32 cellular contexts compared by ENCODE assay signal in genomic region chr5:83464261-83464660, GRCh38. TPM values are rescaled to one million over a fixed set of nuclear protein-coding genes. Genes with fewer than 3 reads are reported as not detected.
"Had no signal": no experiment of that assay in that cellular context is flagged by ENCODE, and none has a peak within 500 bp of the region (broad histone marks: within the 10 kb centered on the region; RNA-seq: fewer than 3 reads in every experiment).

No MANE protein-coding gene starts in this region.

- FAIRE-seq: astrocyte, endothelial cell of umbilical vein, islet of Langerhans had no signal

- H3K4me3 ChIP-seq: gastroesophageal sphincter, hepatocyte, left lung, lower lobe of right lung, ovary, skin epidermis, stomach, suprapubic skin, tibial artery had no signal

- H3K9me3 Mint-ChIP-seq: activated B cell treated with CpG ODN at 0.5 μM for 24 hours had no signal

- H3K4me1 Mint-ChIP-seq: activated B cell treated with CpG ODN at 0.5 μM for 24 hours; activated CD4-positive, alpha-beta T cell treated with anti-CD3 and anti-CD28 coated beads for 36 hours; activated naive CD4-positive, alpha-beta T cell treated with anti-CD3 and anti-CD28 coated beads, Interleukin-2, amount 10 ng/mL, durations not matched to agents 7 days and 5 days; activated naive CD8-positive, alpha-beta T cell treated with anti-CD3 and anti-CD28 coated beads, Interleukin-2, amount 10 ng/mL, durations not matched to agents 7 days and 5 days; natural killer cell; stimulated activated memory B cell treated with anti-CD40 and anti-IgM and Interleukin-4, amounts not matched to agents 10 μg/mL and 1 μg/mL and 100 μg/mL, for 72 hours had no signal

- H3K4me1 ChIP-seq: gastroesophageal sphincter, left lung, lower lobe of right lung, stomach, suprapubic skin, tibial artery had no signal

- H3K9me3 ChIP-seq: gastroesophageal sphincter, lower lobe of right lung, neutrophil, ovary, stomach, suprapubic skin, tibial artery had no signal

- H3K79me2 ChIP-seq: hepatocyte had no signal

- H3K27ac ChIP-seq: brain microvascular endothelial cell, gastroesophageal sphincter, hepatocyte, left lung, lower lobe of right lung, neutrophil, ovary, skin epidermis, stomach, suprapubic skin, tibial artery had no signal

- H2AFZ ChIP-seq: hepatocyte had no signal

- H3K36me3 ChIP-seq: brain microvascular endothelial cell, gastroesophageal sphincter, left lung, lower lobe of right lung, neutrophil, ovary, stomach, suprapubic skin, tibial artery had no signal

- H3K27ac Mint-ChIP-seq: activated B cell treated with CpG ODN at 0.5 μM for 24 hours; activated CD4-positive, alpha-beta T cell treated with anti-CD3 and anti-CD28 coated beads for 36 hours; activated naive CD4-positive, alpha-beta T cell treated with anti-CD3 and anti-CD28 coated beads, Interleukin-2, amount 10 ng/mL, durations not matched to agents 7 days and 5 days; activated naive CD8-positive, alpha-beta T cell treated with anti-CD3 and anti-CD28 coated beads, Interleukin-2, amount 10 ng/mL, durations not matched to agents 7 days and 5 days; effector memory CD8-positive, alpha-beta T cell; natural killer cell; progenitor cell of endocrine pancreas; stimulated activated memory B cell treated with anti-CD40 and anti-IgM and Interleukin-4, amounts not matched to agents 10 μg/mL and 1 μg/mL and 100 μg/mL, for 72 hours had no signal

- H3K4me2 ChIP-seq: hepatocyte had no signal

- H3K36me3 Mint-ChIP-seq: activated naive CD4-positive, alpha-beta T cell treated with anti-CD3 and anti-CD28 coated beads, Interleukin-2, amount 10 ng/mL, durations not matched to agents 7 days and 5 days; activated naive CD8-positive, alpha-beta T cell treated with anti-CD3 and anti-CD28 coated beads, Interleukin-2, amount 10 ng/mL, durations not matched to agents 7 days and 5 days; natural killer cell; stimulated activated memory B cell treated with anti-CD40 and anti-IgM and Interleukin-4, amounts not matched to agents 10 μg/mL and 1 μg/mL and 100 μg/mL, for 72 hours had no signal

- ATAC-seq: activated CD4-positive, alpha-beta T cell treated with anti-CD3 and anti-CD28 coated beads for 36 hours; effector memory CD8-positive, alpha-beta T cell; gastroesophageal sphincter; left lung; lower lobe of right lung; natural killer cell; sciatic nerve; stimulated activated memory B cell treated with anti-CD40 and anti-IgM and Interleukin-4, amounts not matched to agents 10 μg/mL and 1 μg/mL and 100 μg/mL, for 72 hours had no signal

- H3K4me3 Mint-ChIP-seq: activated B cell treated with CpG ODN at 0.5 μM for 24 hours; activated CD4-positive, alpha-beta T cell treated with anti-CD3 and anti-CD28 coated beads for 36 hours; activated naive CD4-positive, alpha-beta T cell treated with anti-CD3 and anti-CD28 coated beads, Interleukin-2, amount 10 ng/mL, durations not matched to agents 7 days and 5 days; activated naive CD8-positive, alpha-beta T cell treated with anti-CD3 and anti-CD28 coated beads, Interleukin-2, amount 10 ng/mL, durations not matched to agents 7 days and 5 days; effector memory CD8-positive, alpha-beta T cell; natural killer cell; stimulated activated memory B cell treated with anti-CD40 and anti-IgM and Interleukin-4, amounts not matched to agents 10 μg/mL and 1 μg/mL and 100 μg/mL, for 72 hours had no signal

- H3K27me3 ChIP-seq: brain microvascular endothelial cell, hepatocyte, ovary, tibial artery had no signal

- DNase-seq: activated B cell treated with CpG ODN at 0.5 μM for 24 hours; activated CD4-positive, alpha-beta T cell treated with anti-CD3 and anti-CD28 coated beads for 36 hours; activated CD4-positive, alpha-beta T cell treated with anti-CD3 and anti-CD28 coated beads, Interleukin-2, amount 50 U/mL, for 4 hours; activated gamma-delta T cell; activated naive CD4-positive, alpha-beta T cell treated with anti-CD3 and anti-CD28 coated beads, Interleukin-2, amount 10 ng/mL, durations not matched to agents 7 days and 5 days; activated naive CD8-positive, alpha-beta T cell treated with anti-CD3 and anti-CD28 coated beads, Interleukin-2, amount 10 ng/mL, durations not matched to agents 7 days and 5 days; activated T-cell treated with anti-CD3 and anti-CD28 coated beads for 4 hours; brain microvascular endothelial cell; cortex of kidney; effector memory CD8-positive, alpha-beta T cell; left lung; lower lobe of right lung; mesenchymal stem cell; natural killer cell; ovary; stimulated activated CD4-positive, alpha-beta T cell treated with anti-CD3 and anti-CD28 coated beads, Interleukin-1b, Interleukin-23, amount 100 ng/mL, for 48 hours; stimulated activated CD4-positive, alpha-beta T cell treated with anti-CD3 and anti-CD28 coated beads, Interleukin-4, amount 100 ng/mL, for 4 hours; stimulated activated CD8-positive, alpha-beta memory T cell treated with anti-CD3 and anti-CD28 coated beads, Interleukin-4, amount 100 ng/mL, for 48 hours; stomach; T-helper 2 cell; tibial artery had no signal

RNA-seq across cellular contexts. Expression of gene VCAN, which starts 7.3 kb away (rescaled TPM):
- total RNA-seq: activated CD4-positive, alpha-beta T cell treated with anti-CD3 and anti-CD28 coated beads for 36 hours had no signal
